Comparison of ENCODE assay signal across 21 cellular contexts in genomic region chr9:3741729-3742128, GRCh38.
A peak's percentile ranks its signal among the peaks of the same experiment; 100 is the strongest.
DNase-seq lines count a peak whose midpoint lies in the region; ATAC-seq and TF ChIP-seq lines count a peak whose summit lies in the region.
"Had no signal": no experiment of that assay in that cellular context is flagged by ENCODE, and none has a peak within 500 bp of the region (broad histone marks: within the 10 kb centered on the region; RNA-seq: fewer than 3 reads in every experiment).

No MANE protein-coding gene starts in this region.

- in situ Hi-C loops in G401 (cut with HindIII; ENCODE audit: low sequenced_read_pairs) = no loop called here

- no peak overlapping the region for H3K9ac ChIP-seq in endodermal cell (ENCODE audit: extremely low read depth, low read length, poor library complexity, severe bottlenecking)

- no peaks in the 10 kb centered on the region for H3K27me3 ChIP-seq in endodermal cell (ENCODE audit: control insufficient read depth, insufficient read depth, low read length, poor library complexity, severe bottlenecking)
- H3K27me3 ChIP-seq: MG63 had no signal

- TF ChIP-seq RAD21 in Ishikawa (IDR thresholded peaks at IDR 0.05; ENCODE audit: low read depth) = no peak

- H3K36me3 ChIP-seq in endodermal cell (ENCODE audit: control insufficient read depth, insufficient read depth, low read length) = no peaks in the 10 kb centered on the region
- H3K36me3 ChIP-seq: MG63 had no signal

- H3K4me1 Mint-ChIP-seq in endodermal cell (peaks cover 49% of the 10 kb centered on the region), nephron (peaks cover 8% of the 10 kb centered on the region)
- H3K4me1 Mint-ChIP-seq: CD4-positive, CD25-positive, alpha-beta regulatory T cell had no signal

- H3K27ac ChIP-seq in endodermal cell (ENCODE audit: low read depth, low read length) = no peak overlapping the region
- H3K27ac ChIP-seq: SK-N-MC had no signal

- H3K4me3 Mint-ChIP-seq in endodermal cell (no peak overlapping the region), nephron (no peak overlapping the region)
- H3K4me3 Mint-ChIP-seq: CD4-positive, CD25-positive, alpha-beta regulatory T cell had no signal

- DNase-seq in G401 (ENCODE audit: low spot score) = peak; percentile 40
- DNase-seq in endodermal cell = no peak
- DNase-seq in kidney tubule cell (ENCODE audit: low spot score) = no peak
- DNase-seq in AG08396 (ENCODE audit: low spot score) = no peak
- DNase-seq: CD4-positive, CD25-positive, alpha-beta regulatory T cell; COR-L47; DMS 273 treated with DMSO at 0.1 percent for 48 hours; DMS79 treated with DMSO at 0.1 percent for 48 hours; MG63; NCI-H1417; NCI-H1694 treated with DMSO at 0.1 percent for 48 hours; NCI-H446 treated with DMSO at 0.1 percent for 48 hours; NCI-H526 treated with DMSO at 0.1 percent for 48 hours; RPMI8226; SHP77 treated with DMSO at 0.1 percent for 48 hours had no signal

- no peaks in the 10 kb centered on the region for H3K9me3 ChIP-seq in endodermal cell (ENCODE audit: control insufficient read depth, low read length)
- H3K9me3 ChIP-seq: MG63 had no signal

- H3K4me1 ChIP-seq in endodermal cell (ENCODE audit: control insufficient read depth, insufficient read depth, low read length) = peaks cover 10% of the 10 kb centered on the region

- TF ChIP-seq EP300 in Ishikawa (IDR thresholded peaks at IDR 0.05; ENCODE audit: borderline replicate concordance) = peak; percentile 80; the same call in 1 of the 2 replicates

- H3K36me3 Mint-ChIP-seq in endodermal cell (ENCODE audit: low read depth) (no peaks in the 10 kb centered on the region), nephron (ENCODE audit: low read depth) (no peaks in the 10 kb centered on the region)
- H3K36me3 Mint-ChIP-seq: CD4-positive, CD25-positive, alpha-beta regulatory T cell had no signal

- peak overlapping the region; percentile 6 for H3K4me3 ChIP-seq in endodermal cell (ENCODE audit: low read length)
- H3K4me3 ChIP-seq: K562, MG63, SK-N-MC had no signal

- H3K27ac Mint-ChIP-seq in endodermal cell (no peak overlapping the region), nephron (peak overlapping the region; percentile 44 to 87 (median 85))
- H3K27ac Mint-ChIP-seq: CD4-positive, CD25-positive, alpha-beta regulatory T cell had no signal

- TF ChIP-seq CTCF in endodermal cell (conservative IDR thresholded peaks at IDR 0.05) (no peak), nephron (IDR thresholded peaks at IDR 0.05; ENCODE audit: unreplicated experiment in 3 of 3) (no peak)

- WGBS in endodermal cell (ENCODE audit: insufficient coverage in 1 of 2, insufficient read length in 1 of 2), 2 experiments = 64 to 71% methylated on average over 2 to 3 of the region's 3 CpGs

- no peaks in the 10 kb centered on the region for H3K27me3 Mint-ChIP-seq in endodermal cell (ENCODE audit: insufficient read depth)
- no peaks in the 10 kb centered on the region for H3K27me3 Mint-ChIP-seq in nephron (ENCODE audit: low read depth)

- peaks cover 3% of the 10 kb centered on the region for H3K9me3 Mint-ChIP-seq in endodermal cell
- no peaks in the 10 kb centered on the region for H3K9me3 Mint-ChIP-seq in nephron

- ATAC-seq in GM18868 (IDR thresholded peaks at IDR 0.05; ENCODE audit: unreplicated experiment) (no peak), GM21381 (IDR thresholded peaks at IDR 0.05; ENCODE audit: unreplicated experiment) (no peak)
- ATAC-seq: K562 had no signal

TF ChIP-seq in Ishikawa, 13 proteins besides CTCF, POLR2A, EP300 and RAD21:
- TF ChIP-seq CEBPB (IDR thresholded peaks at IDR 0.05) (no peak), MAX (IDR thresholded peaks at IDR 0.05) (no peak), REST (IDR thresholded peaks at IDR 0.05; ENCODE audit: low read depth) (no peak), TEAD4 (IDR thresholded peaks at IDR 0.05) (peak; percentile 72), TCF12 (IDR thresholded peaks at IDR 0.05; ENCODE audit: low read depth) (0 out of 2 replicates have a peak, but pooled peaks have one; percentile 64), TAF1 (IDR thresholded peaks at IDR 0.05; ENCODE audit: low read depth) (no peak), YY1 (IDR thresholded peaks at IDR 0.05; ENCODE audit: low read depth) (no peak), EGR1 (IDR thresholded peaks at IDR 0.05) (no peak), FOXM1 (IDR thresholded peaks at IDR 0.05; ENCODE audit: borderline replicate concordance, low read depth) (peak; percentile 49; the same call in 1 of the 2 replicates), NFIC (IDR thresholded peaks at IDR 0.05) (no peak), CREB1 (IDR thresholded peaks at IDR 0.05; ENCODE audit: low read depth) (no peak), ZBTB7A (IDR thresholded peaks at IDR 0.05; ENCODE audit: low read depth) (no peak), USF1 (IDR thresholded peaks at IDR 0.05) (no peak)
